ENCODE assay signal across 8 cellular contexts in genomic region chr15:31435256-31435781, GRCh38.
DNase-seq lines count a peak whose midpoint lies in the region; ATAC-seq, FAIRE-seq and TF ChIP-seq lines count a peak whose summit lies in the region.

No MANE protein-coding gene starts in this region.

- FAIRE-seq in pancreas (lab: Jason Lieb, UNC), result no peak

- peaks cover 0 to 6% (median 5%) of the 10 kb centered on the region in 3 donors for H3K4me1 ChIP-seq in pancreas
- peaks cover 0 to 34% (median 22%) of the 10 kb centered on the region in 4 donors for H3K4me1 ChIP-seq in tibial nerve

- CTCF ChIA-PET in activated naive CD4-positive, alpha-beta T cell treated with anti-CD3 and anti-CD28 coated beads for 36 hours (lab: Charles Lee), result interaction anchor here (0.6 to 10.5 kb wide), 39 partner anchors 11 to 235 kb away, joined by 3 to 348 read pairs (median 6); no protein-coding TSS in a partner anchor

- intact Hi-C loops in activated naive CD4-positive, alpha-beta T cell treated with anti-CD3 and anti-CD28 coated beads for 36 hours (cut with micrococcal nuclease), result loop anchor here (1.0 to 5.0 kb wide), 18 partner anchors 24 to 532 kb away; partner anchors contain the start of genes FAN1 and MTMR10
- intact Hi-C loops in pancreas (cut with DNase I), result loop anchor here in 1 of 3 donors (5.0 kb wide), 1 partner anchor 47 kb away; no protein-coding TSS in a partner anchor

- TF ChIP-seq CTCF in HL-60 (IDR thresholded peaks at IDR 0.05; ENCODE audit: insufficient read depth, low read length), result peak; percentile 74
- TF ChIP-seq CTCF in pancreas (IDR thresholded peaks at IDR 0.05), result peak; percentile 13 to 80 (median 45)
- TF ChIP-seq CTCF in tibial nerve (IDR thresholded peaks at IDR 0.05), result peak; percentile 61 to 83 (median 72)

- H3K27ac ChIP-seq in HL-60 (replicated peaks), result peak overlapping the region; percentile 93
- peak overlapping the region in 3 of 4 donors; percentile 31 to 68 (median 63) for H3K27ac ChIP-seq in pancreas
- peak overlapping the region; percentile 53 to 80 (median 78) for H3K27ac ChIP-seq in tibial nerve

- H3K4me3 ChIP-seq in HL-60 (replicated peaks; ENCODE audit: insufficient read depth, low read length) (no peak overlapping the region; the same call in 1 of the 2 replicates), pancreas (peak overlapping the region in 1 of 4 donors; percentile 23), tibial nerve (peak overlapping the region in 3 of 4 donors; percentile 19 to 26 (median 22))

- ATAC-seq in GM19467 (IDR thresholded peaks at IDR 0.05; ENCODE audit: unreplicated experiment) (peak; percentile 57), pancreas (peak; percentile 74 to 94 (median 88))

- peak overlapping the region; percentile 61 for H3K4me3 Mint-ChIP-seq in activated naive CD4-positive, alpha-beta T cell treated with anti-CD3 and anti-CD28 coated beads for 36 hours

- TF ChIP-seq EP300 in tibial nerve (IDR thresholded peaks at IDR 0.05), result peak; percentile 49 to 71

- H3K9me3 ChIP-seq in pancreas (no peaks in the 10 kb centered on the region), tibial nerve (no peaks in the 10 kb centered on the region)

- peak; percentile 74 for DNase-seq in COLO668 (lab: John Stamatoyannopoulos, UW; ENCODE audit: unreplicated experiment)
- peak; percentile 92 for DNase-seq in HL-60 (ENCODE audit: low read depth in 1 of 2, low spot score in 1 of 2)
- peak; percentile 83 to 91 for DNase-seq in SHP77 (lab: John Stamatoyannopoulos, UW)
- peak; percentile 93 for DNase-seq in activated naive CD4-positive, alpha-beta T cell treated with anti-CD3 and anti-CD28 coated beads for 36 hours
- peak; percentile 79 for DNase-seq in globus pallidus (ENCODE audit: low spot score)
- peak; percentile 55 to 81 (median 76) for DNase-seq in pancreas
- DNase-seq in tibial nerve (ENCODE audit: low spot score in 2 of 2), result peak; percentile 53 to 73

- H3K27me3 ChIP-seq in HL-60 (ENCODE audit: insufficient read depth, poor library complexity, severe bottlenecking) (no peaks in the 10 kb centered on the region), pancreas (no peaks in the 10 kb centered on the region), tibial nerve (no peaks in the 10 kb centered on the region)

- no peaks in the 10 kb centered on the region for H3K36me3 Mint-ChIP-seq in activated naive CD4-positive, alpha-beta T cell treated with anti-CD3 and anti-CD28 coated beads for 36 hours (ENCODE audit: low read depth)

- no peaks in the 10 kb centered on the region for H3K27me3 Mint-ChIP-seq in activated naive CD4-positive, alpha-beta T cell treated with anti-CD3 and anti-CD28 coated beads for 36 hours (ENCODE audit: low read depth)

- peak overlapping the region; percentile 95 for H3K27ac Mint-ChIP-seq in activated naive CD4-positive, alpha-beta T cell treated with anti-CD3 and anti-CD28 coated beads for 36 hours

- H3K36me3 ChIP-seq in pancreas, result no peaks in the 10 kb centered on the region
- no peaks in the 10 kb centered on the region for H3K36me3 ChIP-seq in tibial nerve

- H3K4me1 Mint-ChIP-seq in activated naive CD4-positive, alpha-beta T cell treated with anti-CD3 and anti-CD28 coated beads for 36 hours (ENCODE audit: low read depth), result peaks cover 69% of the 10 kb centered on the region

- TF ChIP-seq POLR2A in tibial nerve (IDR thresholded peaks at IDR 0.05), result no peak

- no peaks in the 10 kb centered on the region for H3K9me3 Mint-ChIP-seq in activated naive CD4-positive, alpha-beta T cell treated with anti-CD3 and anti-CD28 coated beads for 36 hours

- WGBS in pancreas, 2 donors, result 9 to 13% methylated on average over 14 of the region's 14 CpGs
- WGBS in tibial nerve, 2 donors, result 9 to 10% methylated on average over 14 of the region's 14 CpGs
